In genomic region chr14:87813211-87813610, GRCh38 we compare ENCODE assay signal across 13 cellular contexts.
DNase-seq lines count a peak whose midpoint lies in the region; ATAC-seq and TF ChIP-seq lines count a peak whose summit lies in the region.
"Had no signal": no experiment of that assay in that cellular context is flagged by ENCODE, and none has a peak within 500 bp of the region (broad histone marks: within the 10 kb centered on the region; RNA-seq: fewer than 3 reads in every experiment).

No MANE protein-coding gene starts in this region.

- peaks cover 5% of the 10 kb centered on the region for H3K9me3 Mint-ChIP-seq in endothelial cell (ENCODE audit: unreplicated experiment)
- H3K9me3 Mint-ChIP-seq: GM23338 had no signal

- H3K27me3 Mint-ChIP-seq in endothelial cell (ENCODE audit: unreplicated experiment) = peaks cover 2% of the 10 kb centered on the region

- no peak for TF ChIP-seq CTCF in endothelial cell (IDR thresholded peaks at IDR 0.05; ENCODE audit: unreplicated experiment)

- in situ Hi-C loops in G401 (cut with HindIII; ENCODE audit: low sequenced_read_pairs) = no loop called here

- no peaks in the 10 kb centered on the region for H3K4me1 Mint-ChIP-seq in endothelial cell (ENCODE audit: unreplicated experiment)

- H3K4me3 Mint-ChIP-seq in endothelial cell (ENCODE audit: unreplicated experiment) = no peak overlapping the region
- H3K4me3 Mint-ChIP-seq: GM23338 had no signal

- H3K36me3 Mint-ChIP-seq in endothelial cell (ENCODE audit: low read depth, unreplicated experiment) = no peaks in the 10 kb centered on the region

- DNase-seq in DMS79 (lab: John Stamatoyannopoulos, UW) = peak; percentile 82
- peak; percentile 45 for DNase-seq in NCI-H1105 (lab: John Stamatoyannopoulos, UW)
- peak; percentile 99 for DNase-seq in NCI-H526 treated with DMSO at 0.1 percent for 48 hours (lab: John Stamatoyannopoulos, UW)
- peak; percentile 24 for DNase-seq in left kidney (ENCODE audit: low read depth, low spot score)
- no peak for DNase-seq in endothelial cell (ENCODE audit: low spot score)
- no peak for DNase-seq in G401 (ENCODE audit: low spot score)
- DNase-seq: BE2C, DMS53, H7 had no signal

- H3K27ac Mint-ChIP-seq in endothelial cell (ENCODE audit: unreplicated experiment) = no peak overlapping the region
- H3K27ac Mint-ChIP-seq: GM23338 had no signal

- ATAC-seq in HG03108 (IDR thresholded peaks at IDR 0.05; ENCODE audit: unreplicated experiment) = no peak
- ATAC-seq: A549, GM23338, K562 had no signal

Comparison
In these comparisons a context has a peak if more than half of its experiments do, and no peak if none do; other contexts are left out.
1. DNase-seq: peak in DMS79 (single experiment), NCI-H1105 (single experiment), NCI-H526 treated with DMSO at 0.1 percent for 48 hours (single experiment) and left kidney (single experiment); none in endothelial cell (single experiment) and G401 (single experiment).